Comparison of ENCODE assay signal across 23 cellular contexts in genomic region chr3:179067291-179067690, GRCh38.
"Had no signal": no experiment of that assay in that cellular context is flagged by ENCODE, and none has a peak within 500 bp of the region (broad histone marks: within the 10 kb centered on the region; RNA-seq: fewer than 3 reads in every experiment).

No MANE protein-coding gene starts in this region.

- H3K36me3 ChIP-seq: breast epithelium had no signal

- H3K27ac ChIP-seq: breast epithelium, esophagus muscularis mucosa, foreskin keratinocyte, left lung, tibial nerve had no signal

- H3K4me3 ChIP-seq: breast epithelium, esophagus muscularis mucosa, left lung, tibial nerve had no signal

- H3K27me3 ChIP-seq: breast epithelium, esophagus muscularis mucosa, foreskin keratinocyte, left lung, tibial nerve had no signal

- ATAC-seq: foreskin keratinocyte; left lung; naive thymus-derived CD8-positive, alpha-beta T cell; right cardiac atrium had no signal

- DNase-seq: activated CD4-positive, alpha-beta T cell treated with anti-CD3 and anti-CD28 coated beads for 4 hours; activated CD4-positive, alpha-beta T cell treated with anti-CD3 and anti-CD28 coated beads, Interleukin-2, amount 50 U/mL, for 48 hours; activated CD8-positive, alpha-beta memory T cell treated with anti-CD3 and anti-CD28 coated beads for 24 hours; activated effector memory CD4-positive, alpha-beta T cell treated with Interleukin-2 at 50 U/mL for 16 hours; activated naive CD4-positive, alpha-beta T cell treated with Interleukin-2 at 50 U/mL for 16 hours; amniotic stem cell; central memory CD4-positive, alpha-beta T cell; effector CD4-positive, alpha-beta T cell; foreskin keratinocyte; left lung; naive thymus-derived CD8-positive, alpha-beta T cell; posterior cingulate gyrus; right cardiac atrium; stimulated activated CD4-positive, alpha-beta T cell treated with anti-CD3 and anti-CD28 coated beads, Interleukin-2, amount 100 ng/mL, for 48 hours; stimulated activated naive CD4-positive, alpha-beta T cell treated with Interleukin-2 at 50 U/mL for 16 hours; T-helper 1 cell had no signal

- H3K9me3 ChIP-seq: breast epithelium, esophagus muscularis mucosa, left lung, tibial nerve had no signal

- H3K4me3 Mint-ChIP-seq: activated naive CD8-positive, alpha-beta T cell; dendritic cell treated with granulocyte-macrophage colony-stimulating factor and Interleukin-4, amounts not matched to agents 40 ng/mL and 50 ng/mL, for 4 days; naive thymus-derived CD8-positive, alpha-beta T cell had no signal

- H3K27ac Mint-ChIP-seq: activated naive CD8-positive, alpha-beta T cell; dendritic cell treated with granulocyte-macrophage colony-stimulating factor and Interleukin-4, amounts not matched to agents 40 ng/mL and 50 ng/mL, for 4 days had no signal

- H3K4me1 ChIP-seq: breast epithelium had no signal

- FAIRE-seq: islet of Langerhans, urothelium cell line had no signal

- H3K27me3 Mint-ChIP-seq: activated naive CD8-positive, alpha-beta T cell; dendritic cell treated with granulocyte-macrophage colony-stimulating factor and Interleukin-4, amounts not matched to agents 40 ng/mL and 50 ng/mL, for 4 days; naive thymus-derived CD8-positive, alpha-beta T cell had no signal

- H3K9me3 Mint-ChIP-seq: dendritic cell treated with granulocyte-macrophage colony-stimulating factor and Interleukin-4, amounts not matched to agents 40 ng/mL and 50 ng/mL, for 4 days; naive thymus-derived CD8-positive, alpha-beta T cell had no signal
